In genomic region chr2:38875576-38876367, GRCh38 we compare ENCODE assay signal across 8 cellular contexts. TPM values are rescaled to one million over a fixed set of nuclear protein-coding genes. Genes with fewer than 3 reads are reported as not detected.
A peak's percentile ranks its signal among the peaks of the same experiment; 100 is the strongest.
DNase-seq lines count a peak whose midpoint lies in the region; ATAC-seq and TF ChIP-seq lines count a peak whose summit lies in the region.

A gene with protein sequence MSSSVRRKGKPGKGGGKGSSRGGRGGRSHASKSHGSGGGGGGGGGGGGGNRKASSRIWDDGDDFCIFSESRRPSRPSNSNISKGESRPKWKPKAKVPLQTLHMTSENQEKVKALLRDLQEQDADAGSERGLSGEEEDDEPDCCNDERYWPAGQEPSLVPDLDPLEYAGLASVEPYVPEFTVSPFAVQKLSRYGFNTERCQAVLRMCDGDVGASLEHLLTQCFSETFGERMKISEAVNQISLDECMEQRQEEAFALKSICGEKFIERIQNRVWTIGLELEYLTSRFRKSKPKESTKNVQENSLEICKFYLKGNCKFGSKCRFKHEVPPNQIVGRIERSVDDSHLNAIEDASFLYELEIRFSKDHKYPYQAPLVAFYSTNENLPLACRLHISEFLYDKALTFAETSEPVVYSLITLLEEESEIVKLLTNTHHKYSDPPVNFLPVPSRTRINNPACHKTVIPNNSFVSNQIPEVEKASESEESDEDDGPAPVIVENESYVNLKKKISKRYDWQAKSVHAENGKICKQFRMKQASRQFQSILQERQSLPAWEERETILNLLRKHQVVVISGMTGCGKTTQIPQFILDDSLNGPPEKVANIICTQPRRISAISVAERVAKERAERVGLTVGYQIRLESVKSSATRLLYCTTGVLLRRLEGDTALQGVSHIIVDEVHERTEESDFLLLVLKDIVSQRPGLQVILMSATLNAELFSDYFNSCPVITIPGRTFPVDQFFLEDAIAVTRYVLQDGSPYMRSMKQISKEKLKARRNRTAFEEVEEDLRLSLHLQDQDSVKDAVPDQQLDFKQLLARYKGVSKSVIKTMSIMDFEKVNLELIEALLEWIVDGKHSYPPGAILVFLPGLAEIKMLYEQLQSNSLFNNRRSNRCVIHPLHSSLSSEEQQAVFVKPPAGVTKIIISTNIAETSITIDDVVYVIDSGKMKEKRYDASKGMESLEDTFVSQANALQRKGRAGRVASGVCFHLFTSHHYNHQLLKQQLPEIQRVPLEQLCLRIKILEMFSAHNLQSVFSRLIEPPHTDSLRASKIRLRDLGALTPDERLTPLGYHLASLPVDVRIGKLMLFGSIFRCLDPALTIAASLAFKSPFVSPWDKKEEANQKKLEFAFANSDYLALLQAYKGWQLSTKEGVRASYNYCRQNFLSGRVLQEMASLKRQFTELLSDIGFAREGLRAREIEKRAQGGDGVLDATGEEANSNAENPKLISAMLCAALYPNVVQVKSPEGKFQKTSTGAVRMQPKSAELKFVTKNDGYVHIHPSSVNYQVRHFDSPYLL (N-terminal part only) (minus strand): TSS chr2:38875934. CDS start chr2:38868405, 7,529 bp downstream.
Gene MORN2, plus strand, starts transcription at chr2:38875976.

- peak within 1 kb of the TSS; percentile 85 to 100 (median 96) for H3K4me3 Mint-ChIP-seq in CD4-positive, CD25-positive, alpha-beta regulatory T cell

- H3K27me3 ChIP-seq in CD4-positive, CD25-positive, alpha-beta regulatory T cell (ENCODE audit: control insufficient read depth, insufficient read depth, low read length): no peaks in the 10 kb centered on the region
- no peaks in the 10 kb centered on the region for H3K27me3 ChIP-seq in lower lobe of right lung (ENCODE audit: low read depth)

- no peaks in the 10 kb centered on the region for H3K36me3 ChIP-seq in CD4-positive, CD25-positive, alpha-beta regulatory T cell (ENCODE audit: control insufficient read depth, insufficient read depth, low read length)
- H3K36me3 ChIP-seq in lower lobe of right lung: peaks cover 3% of the 10 kb centered on the region

- H3K9me3 ChIP-seq in CD4-positive, CD25-positive, alpha-beta regulatory T cell (ENCODE audit: control insufficient read depth in 2 of 2, low read length in 2 of 2): no peaks in the 10 kb centered on the region
- no peaks in the 10 kb centered on the region for H3K9me3 ChIP-seq in lower lobe of right lung

- H3K4me1 ChIP-seq in CD4-positive, CD25-positive, alpha-beta regulatory T cell (ENCODE audit: control insufficient read depth, insufficient read depth, low read length, poor library complexity, severe bottlenecking): peaks cover 16% of the 10 kb centered on the region
- peaks cover 17% of the 10 kb centered on the region for H3K4me1 ChIP-seq in lower lobe of right lung

- peaks cover 14% of the 10 kb centered on the region for H3K36me3 Mint-ChIP-seq in CD4-positive, CD25-positive, alpha-beta regulatory T cell

- no peaks in the 10 kb centered on the region for H3K27me3 Mint-ChIP-seq in CD4-positive, CD25-positive, alpha-beta regulatory T cell

- peak within 1 kb of the TSS; percentile 72 to 99 (median 98) for H3K27ac Mint-ChIP-seq in CD4-positive, CD25-positive, alpha-beta regulatory T cell

- peaks cover 23 to 38% (median 27%) of the 10 kb centered on the region in 4 donors for H3K4me1 Mint-ChIP-seq in CD4-positive, CD25-positive, alpha-beta regulatory T cell

- intact Hi-C loops in lower lobe of right lung (cut with DNase I): no loop called here

- peak within 1 kb of the TSS; percentile 79 for H3K4me3 ChIP-seq in CD4-positive, CD25-positive, alpha-beta regulatory T cell (ENCODE audit: low read depth, low read length)
- peak within 1 kb of the TSS; percentile 91 for H3K4me3 ChIP-seq in lower lobe of right lung

- no peak for TF ChIP-seq CTCF in lower lobe of right lung (IDR thresholded peaks at IDR 0.05)

- peak within 1 kb of the TSS; percentile 59 for H3K27ac ChIP-seq in CD4-positive, CD25-positive, alpha-beta regulatory T cell (ENCODE audit: insufficient read depth, low read length, poor library complexity, severe bottlenecking)
- H3K27ac ChIP-seq in lower lobe of right lung: peak within 1 kb of the TSS; percentile 78

- DNase-seq in CD4-positive, CD25-positive, alpha-beta regulatory T cell: peak; percentile 72 to 87 (median 82)
- DNase-seq in NCI-H526 treated with DMSO at 0.1 percent for 48 hours (lab: John Stamatoyannopoulos, UW) (peak; percentile 77), ecto neural progenitor cell (ENCODE audit: low spot score) (peak; percentile 92), lower lobe of right lung (peak; percentile 94)
- DNase-seq in activated CD4-positive, alpha-beta T cell treated with anti-CD3 and anti-CD28 coated beads, Interleukin-2, amount 50 U/mL, for 48 hours: peak; percentile 81 to 85
- peak; percentile 72 to 78 for DNase-seq in stimulated activated CD4-positive, alpha-beta T cell treated with anti-CD3 and anti-CD28 coated beads, Interleukin-4, amount 100 ng/mL, for 48 hours (ENCODE audit: low read depth in 2 of 2)

- peaks cover 0 to 9% (median 4%) of the 10 kb centered on the region in 7 donors for H3K9me3 Mint-ChIP-seq in CD4-positive, CD25-positive, alpha-beta regulatory T cell

- ATAC-seq in CD4-positive, CD25-positive, alpha-beta regulatory T cell (ENCODE audit: low read depth in 2 of 2): peak; percentile 97 to 99
- ATAC-seq in GM19372 (IDR thresholded peaks at IDR 0.05; ENCODE audit: low read depth, unreplicated experiment) (peak; percentile 100), HG03520 (IDR thresholded peaks at IDR 0.05; ENCODE audit: unreplicated experiment) (peak; percentile 100), lower lobe of right lung (peak; percentile 99 to 100)

RNA-seq across cellular contexts. Expression of the first gene that starts in this region (rescaled TPM):
- 18.0 TPM for total RNA-seq in CD4-positive, CD25-positive, alpha-beta regulatory T cell
- 1 to 10 TPM; 6.2 to 9.2 (median 7.4) TPM for polyA plus RNA-seq in CD4-positive, CD25-positive, alpha-beta regulatory T cell
- 15.5 TPM for total RNA-seq in lower lobe of right lung

RNA-seq across cellular contexts. Expression of gene MORN2, which starts in this region (rescaled TPM):
- total RNA-seq in CD4-positive, CD25-positive, alpha-beta regulatory T cell: 1.5 TPM
- polyA plus RNA-seq in CD4-positive, CD25-positive, alpha-beta regulatory T cell: 1 to 10 TPM; 4.5 to 8.0 (median 6.3) TPM
- 18.4 TPM for total RNA-seq in lower lobe of right lung

Comparison
In these comparisons a context has a peak if more than half of its experiments do, and no peak if none do; other contexts are left out.
1. Peak in every context shown above with its lines: DNase-seq, ATAC-seq, H3K4me3 ChIP-seq and H3K27ac ChIP-seq.